ENCODE assay signal across 8 cellular contexts in genomic region chr20:2839732-2840137, GRCh38. TPM values are rescaled to one million over a fixed set of nuclear protein-coding genes. Genes with fewer than 3 reads are reported as not detected.
DNase-seq lines count a peak whose midpoint lies in the region; ATAC-seq, FAIRE-seq and TF ChIP-seq lines count a peak whose summit lies in the region.

No MANE protein-coding gene starts in this region.

- peak overlapping the region; percentile 87 for H3K4me3 ChIP-seq in CD8-positive, alpha-beta memory T cell (ENCODE audit: low read length)
- H3K4me3 ChIP-seq in OCI-LY3 (ENCODE audit: low read length) (peak overlapping the region; percentile 83), esophagus muscularis mucosa (peak overlapping the region; percentile 84 to 96 (median 93)), pancreas (peak overlapping the region; percentile 96 to 99 (median 96))

- 87% methylated on average over 11 of the region's 21 CpGs for WGBS in esophagus muscularis mucosa
- 84 to 86% methylated on average over 20 to 21 of the region's 21 CpGs for WGBS in pancreas, 2 donors

- intact Hi-C loops in esophagus muscularis mucosa (cut with DNase I), result loop anchor here (2.0 to 10.0 kb wide), 2 partner anchors 33 to 145 kb away; partner anchors contain the start of genes EBF4 and PTPRA
- intact Hi-C loops in pancreas (cut with DNase I), result no loop called here

- peaks cover 23% of the 10 kb centered on the region for H3K4me1 ChIP-seq in CD8-positive, alpha-beta memory T cell (ENCODE audit: insufficient read depth, low read length)
- H3K4me1 ChIP-seq in OCI-LY3 (ENCODE audit: low read length), result peaks cover 8% of the 10 kb centered on the region
- H3K4me1 ChIP-seq in esophagus muscularis mucosa, result peaks cover 15 to 32% (median 25%) of the 10 kb centered on the region in 4 donors
- H3K4me1 ChIP-seq in pancreas, result peaks cover 6 to 10% (median 6%) of the 10 kb centered on the region in 3 donors

- CTCF ChIA-PET in CD8-positive, alpha-beta memory T cell (lab: Charles Lee), result interaction anchor here (0.8 to 1.8 kb wide), 5 partner anchors 12 to 187 kb away, joined by 3 to 5 read pairs (median 3); partner anchors contain the start of gene NOP56

- H3K36me3 ChIP-seq in CD8-positive, alpha-beta memory T cell (ENCODE audit: insufficient read depth, low read length), result no peaks in the 10 kb centered on the region
- H3K36me3 ChIP-seq in OCI-LY3 (replicated peaks; ENCODE audit: low read depth, low read length) (peaks cover 13% of the 10 kb centered on the region), esophagus muscularis mucosa (peaks cover 0 to 34% (median 22%) of the 10 kb centered on the region in 4 donors), pancreas (no peaks in the 10 kb centered on the region)

- no peaks in the 10 kb centered on the region for H3K9me3 Mint-ChIP-seq in CD8-positive, alpha-beta memory T cell

- no peak for FAIRE-seq in pancreas (lab: Jason Lieb, UNC)

- POLR2A ChIA-PET in CD8-positive, alpha-beta memory T cell (lab: Charles Lee), result interaction anchor here (0.5 to 1.9 kb wide), 5 partner anchors 15 to 175 kb away, joined by 3 to 6 read pairs (median 3); partner anchors contain the start of gene IDH3B

- H3K27ac ChIP-seq in CD8-positive, alpha-beta memory T cell (ENCODE audit: low read depth, low read length), result no peak overlapping the region
- H3K27ac ChIP-seq in OCI-LY3 (ENCODE audit: low read length), result no peak overlapping the region
- H3K27ac ChIP-seq in esophagus muscularis mucosa (replicated peaks in 1 of 4), result peak overlapping the region; percentile 89 to 94 (median 91)
- no peak overlapping the region for H3K27ac ChIP-seq in pancreas

- H3K4me3 Mint-ChIP-seq in CD8-positive, alpha-beta memory T cell, result peak overlapping the region; percentile 84 to 92 (median 87)

- peak overlapping the region; percentile 65 to 95 (median 82) for H3K27ac Mint-ChIP-seq in CD8-positive, alpha-beta memory T cell

- no peak for TF ChIP-seq EP300 in esophagus muscularis mucosa (IDR thresholded peaks at IDR 0.05)

- H3K4me1 Mint-ChIP-seq in CD8-positive, alpha-beta memory T cell, result peaks cover 29 to 53% (median 35%) of the 10 kb centered on the region in 3 donors

- no peak overlapping the region for H2AFZ ChIP-seq in OCI-LY3 (ENCODE audit: low read depth, low read length)

- no peak for ATAC-seq in pancreas

- H3K9me3 ChIP-seq in CD8-positive, alpha-beta memory T cell (ENCODE audit: low read length), result no peaks in the 10 kb centered on the region
- no peaks in the 10 kb centered on the region for H3K9me3 ChIP-seq in OCI-LY3 (ENCODE audit: insufficient read depth, low read length)
- no peaks in the 10 kb centered on the region for H3K9me3 ChIP-seq in esophagus muscularis mucosa
- no peaks in the 10 kb centered on the region for H3K9me3 ChIP-seq in pancreas

- in situ Hi-C loops in KBM-7 (cut with MboI; ENCODE audit: low pct_unique_long_range_greater_than_20kb, low sequenced_read_pairs), result no loop called here

- peaks cover 8% of the 10 kb centered on the region for H3K79me2 ChIP-seq in OCI-LY3 (ENCODE audit: low read length)

- H3K36me3 Mint-ChIP-seq in CD8-positive, alpha-beta memory T cell, result peaks cover 0 to 31% (median 14%) of the 10 kb centered on the region in 3 donors

- no peak overlapping the region for H3K9ac ChIP-seq in OCI-LY3 (ENCODE audit: low read length)

- no peaks in the 10 kb centered on the region for H3K27me3 ChIP-seq in CD8-positive, alpha-beta memory T cell (ENCODE audit: insufficient read depth, low read length, poor library complexity, severe bottlenecking)
- H3K27me3 ChIP-seq in OCI-LY3 (ENCODE audit: low read depth, low read length) (no peaks in the 10 kb centered on the region), esophagus muscularis mucosa (no peaks in the 10 kb centered on the region), pancreas (no peaks in the 10 kb centered on the region)

- DNase-seq in CD8-positive, alpha-beta memory T cell, result no peak
- no peak for DNase-seq in esophagus muscularis mucosa (ENCODE audit: extremely low spot score)
- DNase-seq in pancreas, result peak in 1 of 6 donors; percentile 31
- no peak for DNase-seq in NCI-H1092 treated with DMSO at 0.1 percent for 48 hours (lab: John Stamatoyannopoulos, UW)
- DNase-seq in KBM-7, result no peak
- no peak for DNase-seq in SKM-1 treated with dmso at 0.1 percent for 144 hours (lab: John Stamatoyannopoulos, UW; ENCODE audit: unreplicated experiment)
- no peak for DNase-seq in AG20443 (ENCODE audit: low spot score)

- H3K27me3 Mint-ChIP-seq in CD8-positive, alpha-beta memory T cell, result no peaks in the 10 kb centered on the region

- H3K4me2 ChIP-seq in OCI-LY3 (ENCODE audit: low read length), result peak overlapping the region; percentile 79

- TF ChIP-seq CTCF in OCI-LY3 (IDR thresholded peaks at IDR 0.05; ENCODE audit: low read depth, low read length), result no peak
- no peak for TF ChIP-seq CTCF in esophagus muscularis mucosa (IDR thresholded peaks at IDR 0.05)
- TF ChIP-seq CTCF in pancreas (IDR thresholded peaks at IDR 0.05), result no peak

- TF ChIP-seq POLR2A in esophagus muscularis mucosa (IDR thresholded peaks at IDR 0.05; ENCODE audit: low read depth), result no peak

- H4K20me1 ChIP-seq in OCI-LY3 (ENCODE audit: insufficient read depth, low read length), result no peaks in the 10 kb centered on the region

RNA-seq across cellular contexts. Expression of gene PCED1A, which starts 0.7 kb away (rescaled TPM):
- 10 to 100 TPM; 30.8 to 34.0 TPM for total RNA-seq in CD8-positive, alpha-beta memory T cell
- 20.2 TPM for polyA plus RNA-seq in CD8-positive, alpha-beta memory T cell
- total RNA-seq in esophagus muscularis mucosa (10 to 100 TPM; 15.1 to 24.1 (median 22.5) TPM), pancreas (10 to 100 TPM; 12.1 to 30.9 (median 13.5) TPM)
- 100 to 1,000 TPM; 104 to 110 TPM for polyA plus RNA-seq in pancreas

RNA-seq across cellular contexts. Expression of gene VPS16, which starts 0.8 kb away (rescaled TPM):
- 10 to 100 TPM; 47.8 to 49.1 TPM for total RNA-seq in CD8-positive, alpha-beta memory T cell
- 40.1 TPM for polyA plus RNA-seq in CD8-positive, alpha-beta memory T cell
- 10 to 100 TPM; 22.0 to 37.5 (median 30.2) TPM for total RNA-seq in esophagus muscularis mucosa
- 10 to 100 TPM; 19.2 to 30.3 (median 21.0) TPM for total RNA-seq in pancreas
- polyA plus RNA-seq in pancreas, result 10 to 100 TPM; 69.3 to 93.4 TPM

RNA-seq across cellular contexts. Expression of gene TMEM239, which starts 23.6 kb away (rescaled TPM):
- total RNA-seq in CD8-positive, alpha-beta memory T cell, result not detected
- not detected for polyA plus RNA-seq in CD8-positive, alpha-beta memory T cell
- not detected for total RNA-seq in esophagus muscularis mucosa
- not detected for total RNA-seq in pancreas
- polyA plus RNA-seq in pancreas, result not detected

RNA-seq across cellular contexts. Expression of gene C20orf141, which starts 24.9 kb away (rescaled TPM):
- not detected for total RNA-seq in CD8-positive, alpha-beta memory T cell
- not detected for polyA plus RNA-seq in CD8-positive, alpha-beta memory T cell
- total RNA-seq in esophagus muscularis mucosa (not detected), pancreas (not detected)
- under 1 TPM in 1 of 2 donors, not detected in 1; 0.19 TPM for polyA plus RNA-seq in pancreas

RNA-seq across cellular contexts. Expression of gene PTPRA, which starts 33.5 kb away (rescaled TPM):
- 10 to 100 TPM; 51.6 to 57.8 TPM for total RNA-seq in CD8-positive, alpha-beta memory T cell
- 56.9 TPM for polyA plus RNA-seq in CD8-positive, alpha-beta memory T cell
- total RNA-seq in esophagus muscularis mucosa (10 to 100 TPM; 49.2 to 80.8 (median 60.4) TPM), pancreas (10 to 100 TPM; 14.4 to 29.1 (median 18.2) TPM)
- polyA plus RNA-seq in pancreas, result 10 to 100 TPM in 1 of 2 donors, 1 to 10 TPM in 1; 6.8 to 20.9 TPM

Comparison
In these comparisons a context has a peak if more than half of its experiments do, and no peak if none do; other contexts are left out.
1. H3K27ac ChIP-seq: peak in esophagus muscularis mucosa (4 of 4); none in CD8-positive, alpha-beta memory T cell (single experiment), OCI-LY3 (single experiment) and pancreas (0 of 4).
2. Peak in every context shown above with its lines, with median percentiles within 50 percentile points of each other: H3K4me3 ChIP-seq.